Comparison of ENCODE assay signal across 8 cellular contexts in genomic region chr17:58658804-58659713, GRCh38. TPM values are rescaled to one million over a fixed set of nuclear protein-coding genes. Genes with fewer than 3 reads are reported as not detected.
DNase-seq lines count a peak whose midpoint lies in the region; ATAC-seq and TF ChIP-seq lines count a peak whose summit lies in the region.

No MANE protein-coding gene starts in this region.

- H3K36me3 ChIP-seq in BLaER1 (no peaks in the 10 kb centered on the region), lower lobe of right lung (no peaks in the 10 kb centered on the region)

- POLR2A ChIA-PET in activated CD8-positive, alpha-beta T cell treated with anti-CD3 and anti-CD28 coated beads for 36 hours (lab: Charles Lee) = interaction anchor here (0.6 to 9.8 kb wide), 24 partner anchors 10 to 349 kb away, joined by 3 to 235 read pairs (median 3); partner anchors contain the start of genes RAD51C and TEX14

- H3K4me1 ChIP-seq in BLaER1 (peaks cover 13% of the 10 kb centered on the region), lower lobe of right lung (no peaks in the 10 kb centered on the region)

- TF ChIP-seq CTCF in activated CD8-positive, alpha-beta T cell treated with anti-CD3 and anti-CD28 coated beads for 36 hours (IDR thresholded peaks at IDR 0.05) = no peak
- no peak for TF ChIP-seq CTCF in lower lobe of right lung (IDR thresholded peaks at IDR 0.05)

- CTCF ChIA-PET in activated CD8-positive, alpha-beta T cell treated with anti-CD3 and anti-CD28 coated beads for 36 hours (lab: Charles Lee) = interaction anchor here (1.0 to 1.2 kb wide), 3 partner anchors 11 to 140 kb away, joined by 3 to 4 read pairs (median 4); no protein-coding TSS in a partner anchor

- peak overlapping the region; percentile 87 for H3K9ac ChIP-seq in BLaER1

- H3K27ac ChIP-seq in BLaER1 = peak overlapping the region; percentile 92
- H3K27ac ChIP-seq in lower lobe of right lung = peak overlapping the region; percentile 93

- peaks cover 18% of the 10 kb centered on the region for H3K4me1 Mint-ChIP-seq in activated CD8-positive, alpha-beta T cell treated with anti-CD3 and anti-CD28 coated beads for 36 hours (ENCODE audit: low read depth)

- intact Hi-C loops in activated CD8-positive, alpha-beta T cell treated with anti-CD3 and anti-CD28 coated beads for 36 hours (cut with micrococcal nuclease) = loop anchor here (1.0 kb wide), 1 partner anchor 28 kb away; no protein-coding TSS in a partner anchor
- intact Hi-C loops in lower lobe of right lung (cut with DNase I) = no loop called here

- peaks cover 5% of the 10 kb centered on the region for H3K36me3 Mint-ChIP-seq in activated CD8-positive, alpha-beta T cell treated with anti-CD3 and anti-CD28 coated beads for 36 hours (ENCODE audit: low read depth)

- H3K4me3 ChIP-seq in BLaER1 (peak overlapping the region; percentile 51), lower lobe of right lung (peak overlapping the region; percentile 56)

- H3K4me2 ChIP-seq in BLaER1 = peak overlapping the region; percentile 71

- H3K9me3 ChIP-seq in BLaER1 = no peaks in the 10 kb centered on the region
- H3K9me3 ChIP-seq in lower lobe of right lung = no peaks in the 10 kb centered on the region

- H3K27me3 ChIP-seq in BLaER1 = no peaks in the 10 kb centered on the region
- H3K27me3 ChIP-seq in lower lobe of right lung (ENCODE audit: low read depth) = no peaks in the 10 kb centered on the region

- H4K20me1 ChIP-seq in BLaER1 = no peaks in the 10 kb centered on the region

- no peaks in the 10 kb centered on the region for H3K9me3 Mint-ChIP-seq in activated CD8-positive, alpha-beta T cell treated with anti-CD3 and anti-CD28 coated beads for 36 hours

- peak; percentile 89 for DNase-seq in NCI-H774 (lab: John Stamatoyannopoulos, UW)
- DNase-seq in activated CD8-positive, alpha-beta T cell treated with anti-CD3 and anti-CD28 coated beads for 36 hours = peak; percentile 93
- peak; percentile 70 for DNase-seq in effector CD8-positive, alpha-beta T cell (lab: John Stamatoyannopoulos, UW)
- peak; percentile 55 for DNase-seq in lower lobe of right lung
- DNase-seq in stimulated activated CD4-positive, alpha-beta T cell treated with anti-CD3 and anti-CD28 coated beads, TNF-alpha, amount 100 ng/mL, for 1 hour (ENCODE audit: low read depth in 3 of 3, low spot score in 1 of 3) = peak; percentile 38 to 64 (median 46)

- ATAC-seq in GM19324 (IDR thresholded peaks at IDR 0.05; ENCODE audit: low FRiP score, unreplicated experiment) (peak; percentile 57), HG03521 (IDR thresholded peaks at IDR 0.05; ENCODE audit: unreplicated experiment) (peak; percentile 60), lower lobe of right lung (peak; percentile 94 to 98)
- peak; percentile 91 for ATAC-seq in activated CD8-positive, alpha-beta T cell treated with anti-CD3 and anti-CD28 coated beads for 36 hours

- peak overlapping the region; percentile 99 for H3K27ac Mint-ChIP-seq in activated CD8-positive, alpha-beta T cell treated with anti-CD3 and anti-CD28 coated beads for 36 hours

- peak overlapping the region; percentile 72 for H3K4me3 Mint-ChIP-seq in activated CD8-positive, alpha-beta T cell treated with anti-CD3 and anti-CD28 coated beads for 36 hours

- peaks cover 9% of the 10 kb centered on the region for H3K27me3 Mint-ChIP-seq in activated CD8-positive, alpha-beta T cell treated with anti-CD3 and anti-CD28 coated beads for 36 hours

RNA-seq across cellular contexts. Expression of gene TEX14, which starts 32.8 kb away (rescaled TPM):
- under 1 TPM; 0.23 to 0.31 TPM for total RNA-seq in activated CD8-positive, alpha-beta T cell treated with anti-CD3 and anti-CD28 coated beads for 36 hours
- total RNA-seq in lower lobe of right lung = 6.8 TPM

RNA-seq across cellular contexts. Expression of gene RAD51C, which starts 33.3 kb away (rescaled TPM):
- 10 to 100 TPM; 73.3 to 76.8 TPM for total RNA-seq in activated CD8-positive, alpha-beta T cell treated with anti-CD3 and anti-CD28 coated beads for 36 hours
- 21.0 TPM for total RNA-seq in lower lobe of right lung

Comparison
In these comparisons a context has a peak if more than half of its experiments do, and no peak if none do; other contexts are left out.
1. Peak in every context shown above with its lines: DNase-seq, ATAC-seq, H3K4me3 ChIP-seq and H3K27ac ChIP-seq.